In the genomic region with DNA sequence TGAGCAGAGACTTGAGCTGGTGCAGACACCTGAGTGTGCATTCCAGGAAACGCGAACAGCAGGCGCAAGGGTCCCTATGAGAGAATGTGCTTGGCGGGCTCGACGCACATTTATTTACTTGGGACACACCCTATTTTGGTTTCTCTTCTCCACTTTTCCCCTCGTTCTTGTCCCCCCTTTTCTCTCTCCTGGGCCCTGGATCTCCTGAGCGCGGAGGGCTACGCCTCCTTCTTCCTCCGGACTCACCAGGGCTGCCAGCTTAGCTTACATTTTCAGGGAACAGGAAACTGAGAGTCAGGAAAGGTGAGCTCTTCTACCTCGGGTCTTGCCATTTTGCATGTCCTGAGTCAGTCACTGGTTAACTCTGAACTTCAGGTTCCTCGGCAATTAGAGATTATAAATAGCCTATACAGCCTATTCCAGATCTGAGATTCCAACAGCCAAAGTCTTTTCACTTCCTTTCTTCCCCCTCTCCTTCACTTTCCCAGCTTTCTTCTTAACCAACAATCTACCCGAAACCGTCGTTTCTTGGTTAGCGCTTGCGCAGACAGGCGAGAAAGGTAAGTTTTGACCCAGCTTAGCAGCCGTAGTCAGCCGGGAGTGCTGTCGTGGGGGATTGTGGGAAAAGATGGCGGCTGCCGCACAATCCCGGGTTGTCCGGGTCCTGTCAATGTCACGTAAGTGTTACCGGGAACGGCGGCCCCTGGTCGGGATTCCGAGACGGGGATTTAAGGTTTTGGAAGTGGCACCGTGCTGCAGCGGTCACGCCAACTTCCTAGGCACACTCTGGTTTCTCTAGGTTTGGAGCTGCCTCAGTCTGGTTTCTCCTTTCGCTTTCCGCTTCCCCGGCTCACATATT, we compare ENCODE assay signal across 8 cellular contexts. TPM values are rescaled to one million over a fixed set of nuclear protein-coding genes. Genes with fewer than 3 reads are reported as not detected.
DNase-seq lines count a peak whose midpoint lies in the region; ATAC-seq, FAIRE-seq and TF ChIP-seq lines count a peak whose summit lies in the region.

AKAP3 (minus strand) TSS at position 553 of the 859 bp plus-strand sequence. CDS start 10,855 bp downstream, outside the sequence.
NDUFA9 (plus strand) TSS at position 616 of the 859 bp plus-strand sequence; CDS start at position 629, 13 bp downstream.

- intact Hi-C loops in A673 (cut with micrococcal nuclease; ENCODE audit: unreplicated experiment): no loop called here

- peak within 1 kb of the TSS; percentile 83 for H3K27ac ChIP-seq in A673 (ENCODE audit: low read depth, low read length, poor library complexity, severe bottlenecking)

- peak within 1 kb of the TSS; percentile 89 for H3K4me3 ChIP-seq in A673 (ENCODE audit: low read depth, low read length, poor library complexity, severe bottlenecking)

- H3K27ac Mint-ChIP-seq in central memory CD8-positive, alpha-beta T cell (ENCODE audit: low read depth): peak within 1 kb of the TSS; percentile 90

- BruUV-seq in A673 (replicated peaks; lab: Mats Ljungman, UMichigan): TSS peak; percentile 97

- CTCF ChIA-PET in A673 (lab: Charles Lee): interaction anchor here (0.5 kb wide), 1 partner anchor 1836 kb away, joined by 3 read pairs; no protein-coding TSS in a partner anchor

- POLR2A ChIA-PET in A673 (lab: Charles Lee; ENCODE audit: low non-redundant PET): interaction anchor here (0.6 kb wide), 1 partner anchor 1871 kb away, joined by 3 read pairs; no protein-coding TSS in a partner anchor

- H3K4me1 ChIP-seq in A673 (ENCODE audit: insufficient read depth, low read length, poor library complexity, severe bottlenecking): peaks cover 14% of the 10 kb centered on the region

- DNase-seq in A673 (ENCODE audit: low spot score) (peak; percentile 88), NCI-H2196 treated with DMSO at 0.1 percent for 48 hours (lab: John Stamatoyannopoulos, UW; ENCODE audit: unreplicated experiment) (peak; percentile 23)
- DNase-seq in activated CD4-positive, CD25-positive, alpha-beta regulatory T cell (lab: John Stamatoyannopoulos, UW): peak; percentile 40 to 59 (median 51)
- peak; percentile 61 for DNase-seq in central memory CD8-positive, alpha-beta T cell (ENCODE audit: low spot score in 2 of 2)
- peak; percentile 71 to 73 for DNase-seq in stimulated activated CD4-positive, alpha-beta T cell treated with anti-CD3 and anti-CD28 coated beads, Interleukin-12 subunit alpha, Interleukin-12 subunit beta, amount 100 ng/mL, for 24 hours (ENCODE audit: low read depth in 2 of 2)

- no peaks in the 10 kb centered on the region for H3K27me3 Mint-ChIP-seq in central memory CD8-positive, alpha-beta T cell

- H3K9me3 Mint-ChIP-seq in central memory CD8-positive, alpha-beta T cell: no peaks in the 10 kb centered on the region

- H3K4me1 Mint-ChIP-seq in central memory CD8-positive, alpha-beta T cell: peaks cover 35% of the 10 kb centered on the region

- peaks cover 21% of the 10 kb centered on the region for H3K27me3 ChIP-seq in A673 (replicated peaks; ENCODE audit: insufficient read depth, low read depth, low read length, poor library complexity)

- no peaks in the 10 kb centered on the region for H3K36me3 ChIP-seq in A673 (ENCODE audit: insufficient read depth, low read length, poor library complexity, severe bottlenecking)

- ATAC-seq in GM18861 (IDR thresholded peaks at IDR 0.05; ENCODE audit: unreplicated experiment) (peak; percentile 80), HG03108 (IDR thresholded peaks at IDR 0.05; ENCODE audit: unreplicated experiment) (peak; percentile 65)
- ATAC-seq in central memory CD8-positive, alpha-beta T cell (replicated peaks; ENCODE audit: extremely low read depth, poor library complexity, severe bottlenecking): peak; percentile 90

- H3K4me3 Mint-ChIP-seq in central memory CD8-positive, alpha-beta T cell: peak within 1 kb of the TSS; percentile 93

- H3K9me3 ChIP-seq in A673 (ENCODE audit: low read depth, low read length, poor library complexity, severe bottlenecking): no peaks in the 10 kb centered on the region

- FAIRE-seq in islet of Langerhans (lab: Jason Lieb, UNC): peak; percentile 95

- TF ChIP-seq CTCF in A673 (conservative IDR thresholded peaks at IDR 0.05; ENCODE audit: low read depth, low read length): no peak

- peaks cover 9% of the 10 kb centered on the region for H3K36me3 Mint-ChIP-seq in central memory CD8-positive, alpha-beta T cell (ENCODE audit: insufficient read depth)

RNA-seq across cellular contexts. Expression of gene AKAP3, which starts in this region (rescaled TPM):
- total RNA-seq in A673 (2021): 1.0 and 1.7 TPM in 2 replicates

RNA-seq across cellular contexts. Expression of gene NDUFA9, which starts in this region (rescaled TPM):
- total RNA-seq in A673 (2021): 181 and 199 TPM in 2 replicates

Comparison
In these comparisons a context has a peak if more than half of its experiments do, and no peak if none do; other contexts are left out.
1. Peak in every context shown above with its lines: DNase-seq, ATAC-seq, H3K4me3 ChIP-seq and H3K27ac ChIP-seq.
2. DNase-seq: peak in every context shown above with its lines; median percentile 88 in A673; 72 in stimulated activated CD4-positive, alpha-beta T cell treated with anti-CD3 and anti-CD28 coated beads, Interleukin-12 subunit alpha, Interleukin-12 subunit beta, amount 100 ng/mL, for 24 hours; 61 in central memory CD8-positive, alpha-beta T cell; 51 in activated CD4-positive, CD25-positive, alpha-beta regulatory T cell; 23 in NCI-H2196 treated with DMSO at 0.1 percent for 48 hours.